8 cellular contexts compared by ENCODE assay signal in genomic region chr9:136808075-136808780, GRCh38. TPM values are rescaled to one million over a fixed set of nuclear protein-coding genes. Genes with fewer than 3 reads are reported as not detected.
DNase-seq lines count a peak whose midpoint lies in the region; ATAC-seq and TF ChIP-seq lines count a peak whose summit lies in the region.

No MANE protein-coding gene starts in this region.

- peak overlapping the region; percentile 80 for H3K27ac Mint-ChIP-seq in activated T-helper 17 cell treated with anti-CD3 and anti-CD28 coated beads, Interleukin-2, amount 50 U/mL, for 72 hours

- peaks cover 31% of the 10 kb centered on the region for H3K36me3 Mint-ChIP-seq in activated T-helper 17 cell treated with anti-CD3 and anti-CD28 coated beads, Interleukin-2, amount 50 U/mL, for 72 hours (ENCODE audit: low read depth)

- peak; percentile 28 for ATAC-seq in GM21737 (IDR thresholded peaks at IDR 0.05; ENCODE audit: unreplicated experiment)
- ATAC-seq in activated T-helper 17 cell treated with anti-CD3 and anti-CD28 coated beads, Interleukin-2, amount 50 U/mL, for 72 hours (replicated peaks), result peak; percentile 25

- peak overlapping the region; percentile 92 for H3K4me3 Mint-ChIP-seq in activated T-helper 17 cell treated with anti-CD3 and anti-CD28 coated beads, Interleukin-2, amount 50 U/mL, for 72 hours

- H3K79me2 ChIP-seq in DOHH2 (ENCODE audit: control insufficient read depth, low read length) (peaks cover 66% of the 10 kb centered on the region), parathyroid adenoma (no peaks in the 10 kb centered on the region)

- H2AFZ ChIP-seq in parathyroid adenoma, result peak overlapping the region; percentile 42

- H3K27ac ChIP-seq in DOHH2 (ENCODE audit: low read depth, low read length), result peak overlapping the region; percentile 50
- H3K27ac ChIP-seq in parathyroid adenoma, result no peak overlapping the region

- DNase-seq in MG63 (peak; percentile 20), glomerular visceral epithelial cell (ENCODE audit: extremely low spot score) (peak; percentile 49), G401 (ENCODE audit: low spot score) (no peak), NCI-H774 (lab: John Stamatoyannopoulos, UW) (no peak)

- H3K36me3 ChIP-seq in DOHH2 (ENCODE audit: control insufficient read depth, low read length), result peaks cover 65% of the 10 kb centered on the region
- H3K36me3 ChIP-seq in MG63, result peaks cover 40% of the 10 kb centered on the region
- H3K36me3 ChIP-seq in parathyroid adenoma (ENCODE audit: control insufficient read depth, insufficient read depth, low read length), result no peaks in the 10 kb centered on the region

- H3K9me3 Mint-ChIP-seq in activated T-helper 17 cell treated with anti-CD3 and anti-CD28 coated beads, Interleukin-2, amount 50 U/mL, for 72 hours, result no peaks in the 10 kb centered on the region

- H3K27me3 ChIP-seq in DOHH2 (ENCODE audit: control insufficient read depth, low read length) (no peaks in the 10 kb centered on the region), MG63 (no peaks in the 10 kb centered on the region), parathyroid adenoma (ENCODE audit: control insufficient read depth, insufficient read depth, low read length) (no peaks in the 10 kb centered on the region)

- no peak for TF ChIP-seq CTCF in DOHH2 (IDR thresholded peaks at IDR 0.05; ENCODE audit: low read depth, low read length, poor library complexity, severe bottlenecking)
- TF ChIP-seq CTCF in parathyroid adenoma (IDR thresholded peaks at IDR 0.05), result no peak

- H3K4me2 ChIP-seq in DOHH2 (ENCODE audit: low read length) (peak overlapping the region; percentile 89), parathyroid adenoma (ENCODE audit: low read length) (peak overlapping the region; percentile 77)

- H3K9ac ChIP-seq in parathyroid adenoma, result no peak overlapping the region

- H3K4me1 ChIP-seq in DOHH2 (ENCODE audit: control insufficient read depth, low read length), result peaks cover 28% of the 10 kb centered on the region
- no peaks in the 10 kb centered on the region for H3K4me1 ChIP-seq in parathyroid adenoma

- no peaks in the 10 kb centered on the region for H3K9me2 ChIP-seq in DOHH2 (replicated peaks; ENCODE audit: control insufficient read depth, low read length)

- H4K20me1 ChIP-seq in DOHH2 (ENCODE audit: control insufficient read depth, insufficient read depth, low read depth, low read length), result peaks cover 14% of the 10 kb centered on the region

- no peaks in the 10 kb centered on the region for H3K27me3 Mint-ChIP-seq in activated T-helper 17 cell treated with anti-CD3 and anti-CD28 coated beads, Interleukin-2, amount 50 U/mL, for 72 hours

- in situ Hi-C loops in G401 (cut with HindIII; ENCODE audit: low sequenced_read_pairs), result no loop called here

- H3K9me3 ChIP-seq in DOHH2 (ENCODE audit: control insufficient read depth, insufficient read depth, low read length) (no peaks in the 10 kb centered on the region), MG63 (no peaks in the 10 kb centered on the region), parathyroid adenoma (ENCODE audit: control insufficient read depth, low read length) (no peaks in the 10 kb centered on the region)

- H3K4me1 Mint-ChIP-seq in activated T-helper 17 cell treated with anti-CD3 and anti-CD28 coated beads, Interleukin-2, amount 50 U/mL, for 72 hours, result peaks cover 9% of the 10 kb centered on the region

- no peaks in the 10 kb centered on the region for H3F3A ChIP-seq in DOHH2 (ENCODE audit: control insufficient read depth, insufficient read depth)

- peak overlapping the region; percentile 88 for H3K4me3 ChIP-seq in DOHH2 (ENCODE audit: low read length)
- peak overlapping the region; percentile 84 for H3K4me3 ChIP-seq in MG63
- H3K4me3 ChIP-seq in parathyroid adenoma (ENCODE audit: low read depth, low read length), result peak overlapping the region; percentile 67

RNA-seq across cellular contexts. Expression of gene RABL6, which starts 0.5 kb away (rescaled TPM):
- 67.4 and 101 TPM in 2 replicates for total RNA-seq in MG63 (2014; rRNA removed; shearing (Covaris generic); ENCODE audit: low replicate concordance)
- 100 to 1,000 TPM in 1 of 2 donors, 10 to 100 TPM in 1; 51.5 to 108 TPM for total RNA-seq in activated T-helper 17 cell treated with anti-CD3 and anti-CD28 coated beads, Interleukin-2, amount 50 U/mL, for 72 hours
- total RNA-seq in G401 (2014; rRNA removed; shearing (Covaris generic)), result 199 and 222 TPM in 2 replicates

RNA-seq across cellular contexts. Expression of gene CCDC183, which starts 12.1 kb away (rescaled TPM):
- not detected in 2 replicates for total RNA-seq in MG63 (2014; rRNA removed; shearing (Covaris generic); ENCODE audit: low replicate concordance)
- 1 to 10 TPM in 1 of 2 donors, under 1 TPM in 1; 0.41 to 2.1 TPM for total RNA-seq in activated T-helper 17 cell treated with anti-CD3 and anti-CD28 coated beads, Interleukin-2, amount 50 U/mL, for 72 hours
- total RNA-seq in G401 (2014; rRNA removed; shearing (Covaris generic)), result not detected in 2 replicates

RNA-seq across cellular contexts. Expression of gene TMEM141, which starts 17.1 kb away (rescaled TPM):
- total RNA-seq in MG63 (2014; rRNA removed; shearing (Covaris generic); ENCODE audit: low replicate concordance), result 53.9 and 57.5 TPM in 2 replicates
- total RNA-seq in activated T-helper 17 cell treated with anti-CD3 and anti-CD28 coated beads, Interleukin-2, amount 50 U/mL, for 72 hours, result 10 to 100 TPM; 30.1 to 30.7 TPM
- total RNA-seq in G401 (2014; rRNA removed; shearing (Covaris generic)), result 60.8 and 107 TPM in 2 replicates

RNA-seq across cellular contexts. Expression of gene AJM1, which starts 34.0 kb away (rescaled TPM):
- 0.82 TPM in 1 of 2 replicates, not detected in the other for total RNA-seq in MG63 (2014; rRNA removed; shearing (Covaris generic); ENCODE audit: low replicate concordance)
- total RNA-seq in activated T-helper 17 cell treated with anti-CD3 and anti-CD28 coated beads, Interleukin-2, amount 50 U/mL, for 72 hours, result 10 to 100 TPM in 1 of 2 donors, 1 to 10 TPM in 1; 4.3 to 12.9 TPM
- total RNA-seq in G401 (2014; rRNA removed; shearing (Covaris generic)), result 0.49 and 1.1 TPM in 2 replicates

RNA-seq across cellular contexts. Expression of gene PHPT1, which starts 41.0 kb away (rescaled TPM):
- 47.1 and 74.1 TPM in 2 replicates for total RNA-seq in MG63 (2014; rRNA removed; shearing (Covaris generic); ENCODE audit: low replicate concordance)
- total RNA-seq in activated T-helper 17 cell treated with anti-CD3 and anti-CD28 coated beads, Interleukin-2, amount 50 U/mL, for 72 hours, result 100 to 1,000 TPM; 138 to 194 TPM
- 139 and 226 TPM in 2 replicates for total RNA-seq in G401 (2014; rRNA removed; shearing (Covaris generic))

Comparison
In these comparisons a context has a peak if more than half of its experiments do, and no peak if none do; other contexts are left out.
1. DNase-seq: peak in MG63 (single experiment) and glomerular visceral epithelial cell (single experiment); none in G401 (single experiment) and NCI-H774 (single experiment).
2. Peak in every context shown above with its lines, with median percentiles within 50 percentile points of each other: H3K4me3 ChIP-seq.